In the genomic region with DNA sequence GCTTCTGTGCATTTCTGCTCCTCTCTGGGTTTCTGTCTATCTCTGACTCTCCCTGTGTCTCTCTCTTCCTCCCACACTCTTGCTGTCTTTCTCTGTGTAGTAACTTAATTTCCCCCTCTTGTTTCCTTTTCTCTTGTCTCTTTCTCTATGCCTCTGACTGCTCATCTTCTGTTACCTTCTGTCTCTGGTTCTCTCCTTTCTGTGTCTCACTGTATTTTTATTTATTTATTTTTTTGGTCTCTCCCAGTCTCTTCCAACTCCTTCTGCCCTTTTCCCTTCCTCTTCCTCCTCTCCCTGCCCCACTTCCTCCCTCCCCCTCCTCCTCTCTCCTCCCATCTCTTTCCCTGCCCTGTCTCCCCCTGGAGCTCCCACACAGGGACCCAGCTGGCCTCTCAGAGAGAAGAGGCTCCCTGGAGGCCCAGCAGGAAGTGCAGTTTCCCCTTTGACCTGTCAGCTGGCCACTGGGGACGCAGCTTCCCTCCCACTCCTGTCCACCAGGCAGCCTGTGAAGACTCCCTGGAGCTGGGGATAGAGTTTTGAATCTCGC, we compare ENCODE assay signal across 8 cellular contexts. TPM values are rescaled to one million over a fixed set of nuclear protein-coding genes. Genes with fewer than 3 reads are reported as not detected.
DNase-seq lines count a peak whose midpoint lies in the region; FAIRE-seq and TF ChIP-seq lines count a peak whose summit lies in the region.
"Had no signal": no experiment of that assay in that cellular context is flagged by ENCODE, and none has a peak within 500 bp of the region (broad histone marks: within the 10 kb centered on the region; RNA-seq: fewer than 3 reads in every experiment).

No MANE protein-coding gene starts in this region.

- FAIRE-seq in H1 (lab: Jason Lieb, UNC) = no peak

- H2BK12ac ChIP-seq in H1 (ENCODE audit: low read depth, low read length) = peak overlapping the region; percentile 17; the same call in 1 of the 2 replicates

- no peak overlapping the region for H2AK5ac ChIP-seq in H1 (ENCODE audit: low read depth, low read length)

- no peak overlapping the region for H3K9ac ChIP-seq in H1 (replicated peaks in 1 of 4; ENCODE audit: extremely low read depth in 1 of 4, low read depth in 3 of 4, low read length in 3 of 4)

- H2BK20ac ChIP-seq in H1 (ENCODE audit: low read length) = no peak overlapping the region

- H3K23ac ChIP-seq in H1 (ENCODE audit: insufficient read length) = no peak overlapping the region

- no peak for TF ChIP-seq RAD21 in H1 (IDR thresholded peaks at IDR 0.05 in 1 of 2, conservative IDR thresholded peaks at IDR 0.05 in 1 of 2; ENCODE audit: low read depth in 2 of 2, low read length in 2 of 2)

- H3K4me1 ChIP-seq in H1 (replicated peaks in 1 of 4; ENCODE audit: control insufficient read depth in 3 of 4, insufficient read depth in 4 of 4, low read length in 3 of 4) = peaks cover 0 to 4% (median 2%) of the 10 kb centered on the region in 4 experiments; a peak in 4 of 7 replicates
- H3K4me1 ChIP-seq in neuron (ENCODE audit: insufficient read depth, low read length) = peaks cover 9% of the 10 kb centered on the region

- H2AFZ ChIP-seq in H1 (ENCODE audit: low read length) = no peak overlapping the region
- H2AFZ ChIP-seq in neuron (ENCODE audit: low read depth, low read length) = peak overlapping the region; percentile 95

- H4K91ac ChIP-seq in H1 (replicated peaks; ENCODE audit: insufficient read length, low read length) = no peak overlapping the region

- H4K5ac ChIP-seq in H1 (ENCODE audit: insufficient read length, low read depth, low read length) = no peak overlapping the region

- no peaks in the 10 kb centered on the region for H4K20me1 ChIP-seq in H1 (replicated peaks in 1 of 2; ENCODE audit: control insufficient read depth in 1 of 2, insufficient read depth in 2 of 2, low read length in 2 of 2)

- H3K4me3 ChIP-seq in GM12865 (ENCODE audit: low read depth, low read length) = no peak overlapping the region
- no peak overlapping the region for H3K4me3 ChIP-seq in H1 (ENCODE audit: extremely low read depth in 1 of 4, insufficient read depth in 2 of 4, low read depth in 3 of 4, low read length in 4 of 4)
- no peak overlapping the region for H3K4me3 ChIP-seq in neuron (ENCODE audit: low read length)

- H2BK120ac ChIP-seq in H1 (replicated peaks; ENCODE audit: low read depth, low read length) = no peak overlapping the region

- H3K36me3 ChIP-seq in H1 (ENCODE audit: control insufficient read depth in 2 of 4, insufficient read depth in 4 of 4, low read length in 3 of 4) (no peaks in the 10 kb centered on the region), neuron (ENCODE audit: insufficient read depth, low read length) (no peaks in the 10 kb centered on the region)

- 62% methylated on average over 1 of the region's 2 CpGs; no CpG with 5 or more reads in 1 of the 2 experiments for WGBS in H1 (ENCODE audit: extremely low coverage in 1 of 2, insufficient coverage in 1 of 2, insufficient read length in 1 of 2, insufficient replicate concordance in 2 of 2, low coverage in 1 of 2, low lambda C conversion rate in 2 of 2, missing lambda C conversion rate in 1 of 2), 2 experiments

- no peak for TF ChIP-seq POLR2A in H1 (IDR thresholded peaks at IDR 0.05; ENCODE audit: control extremely low read depth in 1 of 2, low read depth in 2 of 2, low read length in 2 of 2)

- peak; percentile 25 for DNase-seq in GM12865 (ENCODE audit: low read depth)
- DNase-seq in NCI-H146 (lab: John Stamatoyannopoulos, UW) = peak; percentile 60
- peak in 1 of 2 experiments; percentile 50 for DNase-seq in H1 (ENCODE audit: low read depth in 1 of 2, low spot score in 2 of 2)
- DNase-seq in A172 (ENCODE audit: low spot score) = no peak
- no peak for DNase-seq in DMS79 (lab: John Stamatoyannopoulos, UW)
- no peak for DNase-seq in activated CD4-positive, alpha-beta T cell treated with anti-CD3 and anti-CD28 coated beads, Interleukin-2, amount 50 U/mL, for 1 hour
- DNase-seq: NCI-H2029 had no signal

- H3K79me1 ChIP-seq in H1 (ENCODE audit: low read depth, low read length) = no peaks in the 10 kb centered on the region

- H3K56ac ChIP-seq in H1 (replicated peaks; ENCODE audit: insufficient read length, low read depth, low read length) = no peak overlapping the region

- H3K23me2 ChIP-seq in H1 (ENCODE audit: low read depth, low read length) = no peaks in the 10 kb centered on the region

- peak overlapping the region; percentile 20; the same call in 1 of the 2 replicates for H2BK5ac ChIP-seq in H1 (ENCODE audit: low read depth, low read length)

- TF ChIP-seq CTCF in GM12865 (IDR thresholded peaks at IDR 0.05; ENCODE audit: insufficient read depth, low read depth, low read length, missing control alignments) (no peak), H1 (IDR thresholded peaks at IDR 0.05; ENCODE audit: control extremely low read depth in 1 of 3, insufficient read depth in 1 of 3, low read depth in 1 of 3, low read length in 3 of 3) (no peak)

- H3K4me2 ChIP-seq in H1 (ENCODE audit: insufficient read depth in 1 of 2, low read depth in 2 of 2, low read length in 2 of 2) = no peak overlapping the region

- peak overlapping the region; percentile 5; the same call in 1 of the 2 replicates for H3K18ac ChIP-seq in H1 (ENCODE audit: extremely low read depth, low read length)

- no peaks in the 10 kb centered on the region for H3K27me3 ChIP-seq in H1 (replicated peaks in 1 of 4; ENCODE audit: control insufficient read depth in 3 of 4, extremely low read depth in 1 of 4, insufficient read depth in 3 of 4, low read length in 3 of 4)
- no peaks in the 10 kb centered on the region for H3K27me3 ChIP-seq in neuron (ENCODE audit: insufficient read depth, low read length)

- H3K9me3 ChIP-seq in H1 (ENCODE audit: insufficient read depth in 2 of 2, low read depth in 1 of 2, low read length in 1 of 2) (no peaks in the 10 kb centered on the region), neuron (ENCODE audit: low read length) (no peaks in the 10 kb centered on the region)

- no peak overlapping the region for H3K14ac ChIP-seq in H1 (ENCODE audit: insufficient read length)

- H3K4ac ChIP-seq in H1 (replicated peaks; ENCODE audit: insufficient read length, low read depth, low read length) = no peak overlapping the region

- no peak overlapping the region for H3K27ac ChIP-seq in H1 (ENCODE audit: low read depth, low read length)

- no peak overlapping the region for H2BK15ac ChIP-seq in H1 (ENCODE audit: low read length)

- CTCF ChIA-PET in H1 (lab: Charles Lee; ENCODE audit: partially characterized antibody) = no interaction called here

- no peaks in the 10 kb centered on the region for H3K79me2 ChIP-seq in H1 (ENCODE audit: control insufficient read depth in 1 of 2, insufficient read depth in 2 of 2, low read length in 2 of 2)

- no peak for TF ChIP-seq EP300 in H1 (IDR thresholded peaks at IDR 0.05; ENCODE audit: borderline replicate concordance in 1 of 2, low read depth in 2 of 2, low read length in 2 of 2)

- H4K8ac ChIP-seq in H1 (ENCODE audit: extremely low read depth, insufficient read depth, low read length) = no peak overlapping the region

- POLR2A ChIA-PET in H1 (lab: Charles Lee; ENCODE audit: partially characterized antibody) = interaction anchor here (0.7 to 1.5 kb wide), 3 partner anchors 10 to 129 kb away, joined by 3 to 4 read pairs (median 3); no protein-coding TSS in a partner anchor

TF ChIP-seq in H1, 55 proteins besides CTCF, POLR2A, EP300 and RAD21:
- TF ChIP-seq YY1 (IDR thresholded peaks at IDR 0.05; ENCODE audit: low read depth, low read length) (no peak), SP2 (IDR thresholded peaks at IDR 0.05; ENCODE audit: low read length) (no peak), RNF2 (IDR thresholded peaks at IDR 0.05; ENCODE audit: borderline replicate concordance, low read depth, low read length, missing control alignments, poor library complexity, severe bottlenecking) (no peak), RXRA (IDR thresholded peaks at IDR 0.05; ENCODE audit: insufficient read depth, low read depth, low read length) (no peak), SIN3A (conservative IDR thresholded peaks at IDR 0.05 in 1 of 2, IDR thresholded peaks at IDR 0.05 in 1 of 2; ENCODE audit: low read depth in 1 of 2, low read length in 2 of 2) (no peak), CHD1 (IDR thresholded peaks at IDR 0.05; ENCODE audit: low read depth, low read length) (no peak), BRCA1 (IDR thresholded peaks at IDR 0.05; ENCODE audit: low read depth, low read length) (no peak), MAFK (IDR thresholded peaks at IDR 0.05; ENCODE audit: low read depth, low read length) (no peak), GABPA (IDR thresholded peaks at IDR 0.05; ENCODE audit: borderline replicate concordance, insufficient read depth, low read length) (no peak), SP1 (IDR thresholded peaks at IDR 0.05; ENCODE audit: low read depth, low read length) (no peak), HDAC6 (IDR thresholded peaks at IDR 0.05; ENCODE audit: low read depth, low read length) (no peak), GTF2F1 (IDR thresholded peaks at IDR 0.05; ENCODE audit: borderline replicate concordance, low read depth, low read length) (no peak)

RNA-seq across cellular contexts. Expression of a gene that starts 38.3 kb away (rescaled TPM):
- 295 and 322 TPM in 2 replicates for total RNA-seq in H1 (2021; fragmentation: NEBNext Ultra II Directional; extraction: Animal tissue kit (Norgen Biotek cat#: 25700))
- polyA plus RNA-seq in H1 (2011; rRNA removed) = 24.9 and 37.2 TPM in 2 replicates
- polyA plus RNA-seq in H1 (2011; cell fraction: cytosol; rRNA removed) = 53.6 TPM
- 110 TPM for polyA plus RNA-seq in H1 (2011; cell fraction: nucleus; rRNA removed)
- polyA plus RNA-seq in H1 (2012, experiment 1 of 2) = 140 to 212 TPM (median 199 TPM) in 4 replicates
- polyA plus RNA-seq in H1 (2012, experiment 2 of 2) = 59.9 TPM
- polyA plus RNA-seq in H1 (2013, experiment 1 of 2) = 89.1 TPM
- 76.1 TPM for polyA plus RNA-seq in H1 (2013, experiment 2 of 2)
- polyA minus RNA-seq in H1 (2011; rRNA and poly(A)+ RNA removed) = 273 and 366 TPM in 2 replicates
- polyA minus RNA-seq in H1 (2011; cell fraction: cytosol; rRNA and poly(A)+ RNA removed) = 92.9 TPM
- polyA minus RNA-seq in H1 (2011; cell fraction: nucleus; rRNA and poly(A)+ RNA removed) = 95.2 TPM
- total RNA-seq in A172 (2014; rRNA removed; shearing (Covaris generic)) = 180 and 245 TPM in 2 replicates

RNA-seq across cellular contexts. Expression of a gene that starts 55.4 kb away (rescaled TPM):
- total RNA-seq in H1 (2021; fragmentation: NEBNext Ultra II Directional; extraction: Animal tissue kit (Norgen Biotek cat#: 25700)) = 47.5 and 53.8 TPM in 2 replicates
- 116 and 124 TPM in 2 replicates for polyA plus RNA-seq in H1 (2011; rRNA removed)
- polyA plus RNA-seq in H1 (2011; cell fraction: cytosol; rRNA removed) = 132 TPM
- 83.4 TPM for polyA plus RNA-seq in H1 (2011; cell fraction: nucleus; rRNA removed)
- 60.1 to 78.2 TPM (median 74.1 TPM) in 4 replicates for polyA plus RNA-seq in H1 (2012, experiment 1 of 2)
- polyA plus RNA-seq in H1 (2012, experiment 2 of 2) = 94.0 TPM
- polyA plus RNA-seq in H1 (2013, experiment 1 of 2) = 48.6 TPM
- polyA plus RNA-seq in H1 (2013, experiment 2 of 2) = 47.3 TPM
- polyA minus RNA-seq in H1 (2011; rRNA and poly(A)+ RNA removed) = 62.2 and 73.6 TPM in 2 replicates
- polyA minus RNA-seq in H1 (2011; cell fraction: cytosol; rRNA and poly(A)+ RNA removed) = 39.3 TPM
- polyA minus RNA-seq in H1 (2011; cell fraction: nucleus; rRNA and poly(A)+ RNA removed) = 25.2 TPM
- 9.9 and 24.2 TPM in 2 replicates for total RNA-seq in A172 (2014; rRNA removed; shearing (Covaris generic))

Comparison
In these comparisons a context has a peak if more than half of its experiments do, and no peak if none do; other contexts are left out.
1. DNase-seq: peak in GM12865 (single experiment) and NCI-H146 (single experiment); none in A172 (single experiment), DMS79 (single experiment) and activated CD4-positive, alpha-beta T cell treated with anti-CD3 and anti-CD28 coated beads, Interleukin-2, amount 50 U/mL, for 1 hour (single experiment).